In genomic region chr3:16937421-16937820, GRCh38 we compare ENCODE assay signal across 1 cellular context.
TF ChIP-seq lines count a peak whose summit lies in the region.

No MANE protein-coding gene starts in this region.

TF ChIP-seq in HepG2, 621 proteins besides CTCF, POLR2A, EP300 and RAD21:
- TF ChIP-seq KDM3A (CRISPR knock-in tag; IDR thresholded peaks at IDR 0.05; ENCODE audit: low read depth): no peak
- TF ChIP-seq IKZF1 (IDR thresholded peaks at IDR 0.05): no peak
- TF ChIP-seq ZNF780A (CRISPR knock-in tag; IDR thresholded peaks at IDR 0.05): no peak
- no peak for TF ChIP-seq ZNF768 (CRISPR knock-in tag; IDR thresholded peaks at IDR 0.05)
